8 cellular contexts compared by ENCODE assay signal in the genomic region with DNA sequence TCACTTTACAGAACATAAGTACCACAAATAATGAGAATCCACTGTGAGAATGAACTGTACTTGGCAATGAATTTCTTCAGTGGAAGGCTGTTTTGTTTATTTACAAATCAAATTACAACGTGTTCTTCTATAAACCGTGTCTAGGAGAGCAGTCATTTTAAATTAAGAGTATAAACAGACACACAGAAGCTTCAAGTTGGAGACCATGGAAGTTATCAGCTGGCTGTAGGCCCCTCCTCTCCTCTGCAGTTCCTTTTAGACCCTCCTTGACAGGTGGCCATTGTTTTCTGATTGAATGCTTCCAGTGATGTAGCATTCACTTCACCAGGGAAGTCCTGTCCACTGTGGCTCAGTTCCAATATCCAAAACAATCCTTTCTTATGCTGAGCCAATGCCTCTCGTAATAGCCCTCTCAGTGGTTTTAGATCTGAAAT. TPM values are rescaled to one million over a fixed set of nuclear protein-coding genes. Genes with fewer than 3 reads are reported as not detected.
DNase-seq lines count a peak whose midpoint lies in the region; ATAC-seq and TF ChIP-seq lines count a peak whose summit lies in the region.
"Had no signal": no experiment of that assay in that cellular context is flagged by ENCODE, and none has a peak within 500 bp of the region (broad histone marks: within the 10 kb centered on the region; RNA-seq: fewer than 3 reads in every experiment).

No MANE protein-coding gene starts in this region.

- no peaks in the 10 kb centered on the region for H3K79me2 ChIP-seq in parathyroid adenoma

- H3K9me3 Mint-ChIP-seq in activated CD4-positive, alpha-beta T cell treated with anti-CD3 and anti-CD28 coated beads for 36 hours (ENCODE audit: low read depth) = no peaks in the 10 kb centered on the region
- H3K9me3 Mint-ChIP-seq: activated B cell treated with CpG ODN at 0.5 μM for 24 hours had no signal

- peak overlapping the region; percentile 5 for H2AFZ ChIP-seq in parathyroid adenoma

- no peak overlapping the region for H3K27ac Mint-ChIP-seq in activated CD4-positive, alpha-beta T cell treated with anti-CD3 and anti-CD28 coated beads for 36 hours
- H3K27ac Mint-ChIP-seq: activated B cell treated with CpG ODN at 0.5 μM for 24 hours had no signal

- H3K9ac ChIP-seq in parathyroid adenoma = no peak overlapping the region

- no peak overlapping the region for H3K4me3 ChIP-seq in HAP-1
- peak overlapping the region in 12 of 59 donors; percentile 5 to 43 (median 16) for H3K4me3 ChIP-seq in dorsolateral prefrontal cortex
- no peak overlapping the region for H3K4me3 ChIP-seq in parathyroid adenoma (ENCODE audit: low read depth, low read length)

- peaks cover 60% of the 10 kb centered on the region for H3K4me1 Mint-ChIP-seq in activated CD4-positive, alpha-beta T cell treated with anti-CD3 and anti-CD28 coated beads for 36 hours

- no peak for ATAC-seq in activated CD4-positive, alpha-beta T cell treated with anti-CD3 and anti-CD28 coated beads for 36 hours

- no peak overlapping the region for H3K4me2 ChIP-seq in parathyroid adenoma (ENCODE audit: low read length)

- CTCF ChIA-PET in activated CD4-positive, alpha-beta T cell treated with anti-CD3 and anti-CD28 coated beads for 36 hours (lab: Charles Lee) = interaction anchor here (1.8 kb wide), 1 partner anchor 9 kb away, joined by 5 read pairs; no protein-coding TSS in a partner anchor

- no peaks in the 10 kb centered on the region for H3K9me3 ChIP-seq in HAP-1
- H3K9me3 ChIP-seq in parathyroid adenoma (ENCODE audit: control insufficient read depth, low read length) = no peaks in the 10 kb centered on the region

- no peak overlapping the region for H3K4me3 Mint-ChIP-seq in activated CD4-positive, alpha-beta T cell treated with anti-CD3 and anti-CD28 coated beads for 36 hours
- H3K4me3 Mint-ChIP-seq: activated B cell treated with CpG ODN at 0.5 μM for 24 hours had no signal

- H3K4me1 ChIP-seq in HAP-1 = peaks cover 8% of the 10 kb centered on the region
- peaks cover 2% of the 10 kb centered on the region for H3K4me1 ChIP-seq in parathyroid adenoma

- H3K27ac ChIP-seq in dorsolateral prefrontal cortex (peak overlapping the region in 58 of 59 donors; percentile 8 to 91 (median 78)), parathyroid adenoma (no peak overlapping the region)

- TF ChIP-seq CTCF in dorsolateral prefrontal cortex (IDR thresholded peaks at IDR 0.05 in 54 of 56, conservative IDR thresholded peaks at IDR 0.05 in 2 of 56; ENCODE audit: low read depth in 1 of 56, partially characterized antibody in 56 of 56) (no peak), parathyroid adenoma (IDR thresholded peaks at IDR 0.05) (no peak)

- H3K36me3 ChIP-seq in HAP-1 (replicated peaks) = no peaks in the 10 kb centered on the region
- no peaks in the 10 kb centered on the region for H3K36me3 ChIP-seq in parathyroid adenoma (ENCODE audit: control insufficient read depth, insufficient read depth, low read length)

- H3K27me3 ChIP-seq in HAP-1 (ENCODE audit: low read depth) (no peaks in the 10 kb centered on the region), dorsolateral prefrontal cortex (no peaks in the 10 kb centered on the region), parathyroid adenoma (ENCODE audit: control insufficient read depth, insufficient read depth, low read length) (no peaks in the 10 kb centered on the region)

- peak; percentile 52 to 69 for DNase-seq in HAP-1 (ENCODE audit: low spot score in 2 of 2)
- DNase-seq in NCI-H2196 treated with DMSO at 0.1 percent for 48 hours (lab: John Stamatoyannopoulos, UW; ENCODE audit: unreplicated experiment) = peak; percentile 48
- DNase-seq in dorsolateral prefrontal cortex = peak in 2 of 10 donors; percentile 18 to 47
- DNase-seq in activated CD4-positive, alpha-beta T cell treated with anti-CD3 and anti-CD28 coated beads for 36 hours = no peak
- no peak for DNase-seq in activated naive CD4-positive, alpha-beta T cell treated with Interleukin-2 at 50 U/mL for 16 hours
- DNase-seq in NCI-H446 treated with DMSO at 0.1 percent for 48 hours (lab: John Stamatoyannopoulos, UW) = no peak
- DNase-seq: activated B cell treated with CpG ODN at 0.5 μM for 24 hours had no signal

- in situ Hi-C loops in HAP-1 (cut with MboI; ENCODE audit: low sequenced_read_pairs) = no loop called here

- H3K36me3 Mint-ChIP-seq in activated CD4-positive, alpha-beta T cell treated with anti-CD3 and anti-CD28 coated beads for 36 hours (ENCODE audit: low read depth) = no peaks in the 10 kb centered on the region

- intact Hi-C loops in dorsolateral prefrontal cortex (cut with DNase I) = no loop called here
- intact Hi-C loops in activated CD4-positive, alpha-beta T cell treated with anti-CD3 and anti-CD28 coated beads for 36 hours (cut with DNase I, micrococcal nuclease) = loop anchor here (2.0 to 10.0 kb wide), 4 partner anchors 29 to 1877 kb away; a partner anchor contains a TSS

- no peaks in the 10 kb centered on the region for H3K27me3 Mint-ChIP-seq in activated CD4-positive, alpha-beta T cell treated with anti-CD3 and anti-CD28 coated beads for 36 hours
- H3K27me3 Mint-ChIP-seq: activated B cell treated with CpG ODN at 0.5 μM for 24 hours had no signal

- POLR2A ChIA-PET in activated CD4-positive, alpha-beta T cell treated with anti-CD3 and anti-CD28 coated beads for 36 hours (lab: Charles Lee) = no interaction called here

RNA-seq across cellular contexts. Expression of a gene that starts 7.3 kb away (rescaled TPM):
- 10 to 100 TPM; 35.9 to 84.3 (median 57.8) TPM for total RNA-seq in dorsolateral prefrontal cortex
- 10 to 100 TPM; 27.3 to 28.1 TPM for total RNA-seq in activated CD4-positive, alpha-beta T cell treated with anti-CD3 and anti-CD28 coated beads for 36 hours

RNA-seq across cellular contexts. Expression of a gene that starts 40.1 kb away (rescaled TPM):
- 10 to 100 TPM; 14.3 to 35.5 (median 23.9) TPM for total RNA-seq in dorsolateral prefrontal cortex
- total RNA-seq in activated CD4-positive, alpha-beta T cell treated with anti-CD3 and anti-CD28 coated beads for 36 hours = 10 to 100 TPM; 31.4 to 40.0 TPM

Comparison
In these comparisons a context has a peak if more than half of its experiments do, and no peak if none do; other contexts are left out.
1. DNase-seq: peak in HAP-1 (2 of 2) and NCI-H2196 treated with DMSO at 0.1 percent for 48 hours (single experiment); none in activated CD4-positive, alpha-beta T cell treated with anti-CD3 and anti-CD28 coated beads for 36 hours (single experiment), activated naive CD4-positive, alpha-beta T cell treated with Interleukin-2 at 50 U/mL for 16 hours (single experiment) and NCI-H446 treated with DMSO at 0.1 percent for 48 hours (single experiment).
2. intact Hi-C loops: an anchor here in activated CD4-positive, alpha-beta T cell treated with anti-CD3 and anti-CD28 coated beads for 36 hours (2.0 to 10.0 kb wide); none called in dorsolateral prefrontal cortex.